ENCODE assay signal across 1 cellular context in genomic region chr21:32304998-32305397, GRCh38.
TF ChIP-seq lines count a peak whose summit lies in the region.

No MANE protein-coding gene starts in this region.

TF ChIP-seq in HepG2, 621 proteins besides CTCF, POLR2A, EP300 and RAD21:
- TF ChIP-seq FUBP1 (CRISPR knock-in tag; IDR thresholded peaks at IDR 0.05; ENCODE audit: borderline replicate concordance) (no peak), ZNF121 (CRISPR knock-in tag; IDR thresholded peaks at IDR 0.05) (0 out of 2 replicates have a peak, but pooled peaks have one; percentile 33)
TF ChIP-seq in HepG2: peak in this region for 1.
